Comparison of ENCODE assay signal across 18 cellular contexts in genomic region chr3:51722362-51722761, GRCh38. TPM values are rescaled to one million over a fixed set of nuclear protein-coding genes. Genes with fewer than 3 reads are reported as not detected.
DNase-seq lines count a peak whose midpoint lies in the region; ATAC-seq, FAIRE-seq and TF ChIP-seq lines count a peak whose summit lies in the region.
"Had no signal": no experiment of that assay in that cellular context is flagged by ENCODE, and none has a peak within 500 bp of the region (broad histone marks: within the 10 kb centered on the region; RNA-seq: fewer than 3 reads in every experiment).

No MANE protein-coding gene starts in this region.

- no peak overlapping the region for H3K27ac ChIP-seq in pancreas
- H3K27ac ChIP-seq: lower lobe of right lung, right atrium auricular region, RWPE1 had no signal

- H3K27ac Mint-ChIP-seq in activated CD4-positive, alpha-beta memory T cell treated with anti-CD3 and anti-CD28 coated beads, Interleukin-2, amount 10 ng/mL, durations not matched to agents 7 days and 5 days, result no peak overlapping the region
- peak overlapping the region; percentile 26 for H3K27ac Mint-ChIP-seq in stimulated activated naive CD8-positive, alpha-beta T cell treated with anti-CD3 and anti-CD28 coated beads, Interleukin-15, Interleukin-2, amounts not matched to agents 100 ng/mL and 50 ng/mL, for 24 hours
- H3K27ac Mint-ChIP-seq: CD14-positive monocyte had no signal

- no peaks in the 10 kb centered on the region for H3K36me3 ChIP-seq in pancreas
- no peaks in the 10 kb centered on the region for H3K36me3 ChIP-seq in HAP-1 (replicated peaks)
- H3K36me3 ChIP-seq: lower lobe of right lung, right atrium auricular region had no signal

- no peak for ATAC-seq in pancreas
- no peak for ATAC-seq in HG02973 (IDR thresholded peaks at IDR 0.05; ENCODE audit: unreplicated experiment)
- ATAC-seq: lower lobe of right lung; naive thymus-derived CD8-positive, alpha-beta T cell had no signal

- H3K9me3 Mint-ChIP-seq in activated CD4-positive, alpha-beta memory T cell treated with anti-CD3 and anti-CD28 coated beads, Interleukin-2, amount 10 ng/mL, durations not matched to agents 7 days and 5 days, result no peaks in the 10 kb centered on the region
- peaks cover 4% of the 10 kb centered on the region for H3K9me3 Mint-ChIP-seq in stimulated activated naive CD8-positive, alpha-beta T cell treated with anti-CD3 and anti-CD28 coated beads, Interleukin-15, Interleukin-2, amounts not matched to agents 100 ng/mL and 50 ng/mL, for 24 hours
- H3K9me3 Mint-ChIP-seq: naive thymus-derived CD8-positive, alpha-beta T cell had no signal

- in situ Hi-C loops in HAP-1 (cut with MboI; ENCODE audit: low sequenced_read_pairs), result no loop called here

- intact Hi-C loops in pancreas (cut with DNase I), result no loop called here

- TF ChIP-seq CTCF in pancreas (IDR thresholded peaks at IDR 0.05), result no peak

- H3K27me3 ChIP-seq in pancreas, result no peaks in the 10 kb centered on the region
- H3K27me3 ChIP-seq in HAP-1 (ENCODE audit: low read depth), result no peaks in the 10 kb centered on the region
- H3K27me3 ChIP-seq: right atrium auricular region had no signal

- H3K4me1 Mint-ChIP-seq in activated CD4-positive, alpha-beta memory T cell treated with anti-CD3 and anti-CD28 coated beads, Interleukin-2, amount 10 ng/mL, durations not matched to agents 7 days and 5 days, result peaks cover 34% of the 10 kb centered on the region
- peaks cover 56% of the 10 kb centered on the region for H3K4me1 Mint-ChIP-seq in stimulated activated naive CD8-positive, alpha-beta T cell treated with anti-CD3 and anti-CD28 coated beads, Interleukin-15, Interleukin-2, amounts not matched to agents 100 ng/mL and 50 ng/mL, for 24 hours (ENCODE audit: low read depth)

- no peak for FAIRE-seq in pancreas (lab: Jason Lieb, UNC)
- FAIRE-seq: HTR-8/SVneo had no signal

- H3K36me3 Mint-ChIP-seq in activated CD4-positive, alpha-beta memory T cell treated with anti-CD3 and anti-CD28 coated beads, Interleukin-2, amount 10 ng/mL, durations not matched to agents 7 days and 5 days (ENCODE audit: low read depth), result no peaks in the 10 kb centered on the region
- H3K36me3 Mint-ChIP-seq in stimulated activated naive CD8-positive, alpha-beta T cell treated with anti-CD3 and anti-CD28 coated beads, Interleukin-15, Interleukin-2, amounts not matched to agents 100 ng/mL and 50 ng/mL, for 24 hours (ENCODE audit: low read depth), result no peaks in the 10 kb centered on the region
- H3K36me3 Mint-ChIP-seq: CD14-positive monocyte; naive thymus-derived CD8-positive, alpha-beta T cell had no signal

- POLR2A ChIA-PET in activated CD4-positive, alpha-beta memory T cell treated with anti-CD3 and anti-CD28 coated beads, Interleukin-2, amount 10 ng/mL, durations not matched to agents 7 days and 5 days (lab: Charles Lee), result no interaction called here

- CTCF ChIA-PET in activated CD4-positive, alpha-beta memory T cell treated with anti-CD3 and anti-CD28 coated beads, Interleukin-2, amount 10 ng/mL, durations not matched to agents 7 days and 5 days (lab: Charles Lee), result interaction anchor here (1.2 kb wide), 1 partner anchor 76 kb away, joined by 4 read pairs; no protein-coding TSS in a partner anchor

- H3K4me1 ChIP-seq in pancreas (no peaks in the 10 kb centered on the region), HAP-1 (no peaks in the 10 kb centered on the region)
- H3K4me1 ChIP-seq: lower lobe of right lung, right atrium auricular region had no signal

- 69 to 77% methylated on average over 4 of the region's 4 CpGs for WGBS in pancreas, 2 donors

- no peaks in the 10 kb centered on the region for H3K27me3 Mint-ChIP-seq in activated CD4-positive, alpha-beta memory T cell treated with anti-CD3 and anti-CD28 coated beads, Interleukin-2, amount 10 ng/mL, durations not matched to agents 7 days and 5 days
- no peaks in the 10 kb centered on the region for H3K27me3 Mint-ChIP-seq in stimulated activated naive CD8-positive, alpha-beta T cell treated with anti-CD3 and anti-CD28 coated beads, Interleukin-15, Interleukin-2, amounts not matched to agents 100 ng/mL and 50 ng/mL, for 24 hours
- H3K27me3 Mint-ChIP-seq: naive thymus-derived CD8-positive, alpha-beta T cell had no signal

- H3K4me3 Mint-ChIP-seq in activated CD4-positive, alpha-beta memory T cell treated with anti-CD3 and anti-CD28 coated beads, Interleukin-2, amount 10 ng/mL, durations not matched to agents 7 days and 5 days, result no peak overlapping the region
- no peak overlapping the region for H3K4me3 Mint-ChIP-seq in stimulated activated naive CD8-positive, alpha-beta T cell treated with anti-CD3 and anti-CD28 coated beads, Interleukin-15, Interleukin-2, amounts not matched to agents 100 ng/mL and 50 ng/mL, for 24 hours
- H3K4me3 Mint-ChIP-seq: CD14-positive monocyte; naive thymus-derived CD8-positive, alpha-beta T cell had no signal

- H3K9me3 ChIP-seq in pancreas (no peaks in the 10 kb centered on the region), HAP-1 (no peaks in the 10 kb centered on the region)
- H3K9me3 ChIP-seq: lower lobe of right lung, right atrium auricular region had no signal

- DNase-seq in stimulated activated CD4-positive, alpha-beta T cell treated with anti-CD3 and anti-CD28 coated beads, Interleukin-1b, Interleukin-23, amount 100 ng/mL, for 48 hours, result peak; percentile 26
- no peak for DNase-seq in stimulated activated CD4-positive, alpha-beta T cell treated with anti-CD3 and anti-CD28 coated beads, Interleukin-4, amount 100 ng/mL, for 1 hour
- peak; percentile 6 to 12 for DNase-seq in Kasumi-1 (lab: John Stamatoyannopoulos, UW)
- DNase-seq in activated CD4-positive, alpha-beta memory T cell treated with anti-CD3 and anti-CD28 coated beads, Interleukin-2, amount 10 ng/mL, durations not matched to agents 7 days and 5 days, result peak; percentile 47
- no peak for DNase-seq in pancreas
- DNase-seq in HAP-1 (ENCODE audit: low spot score in 2 of 2), result no peak
- DNase-seq: effector CD8-positive, alpha-beta T cell; lower lobe of right lung; naive thymus-derived CD8-positive, alpha-beta T cell; NCI-H1694; NCI-H510A treated with DMSO at 0.1 percent for 48 hours had no signal

- H3K4me3 ChIP-seq in pancreas (no peak overlapping the region), HAP-1 (no peak overlapping the region)
- H3K4me3 ChIP-seq: lower lobe of right lung, right atrium auricular region had no signal

RNA-seq across cellular contexts. Expression of gene GRM2, which starts 15.5 kb away (rescaled TPM):
- 1 to 10 TPM; 1.7 to 2.4 TPM for total RNA-seq in activated CD4-positive, alpha-beta memory T cell treated with anti-CD3 and anti-CD28 coated beads, Interleukin-2, amount 10 ng/mL, durations not matched to agents 7 days and 5 days
- under 1 TPM; 0.09 to 0.51 (median 0.20) TPM for total RNA-seq in pancreas
- polyA plus RNA-seq in pancreas, result under 1 TPM; 0.34 to 0.45 TPM
- total RNA-seq: fibroblast of villous mesenchyme had no signal
- polyA plus RNA-seq: CD14-positive monocyte had no signal

RNA-seq across cellular contexts. Expression of gene TEX264, which starts 51.3 kb away (rescaled TPM):
- 100 to 1,000 TPM; 103 to 108 TPM for total RNA-seq in activated CD4-positive, alpha-beta memory T cell treated with anti-CD3 and anti-CD28 coated beads, Interleukin-2, amount 10 ng/mL, durations not matched to agents 7 days and 5 days
- 10 to 100 TPM; 20.9 to 31.0 (median 22.9) TPM for total RNA-seq in pancreas
- 10 to 100 TPM; 45.2 to 59.3 TPM for polyA plus RNA-seq in pancreas

RNA-seq across cellular contexts. Expression of gene IQCF6, which starts 56.7 kb away (rescaled TPM):
- total RNA-seq in activated CD4-positive, alpha-beta memory T cell treated with anti-CD3 and anti-CD28 coated beads, Interleukin-2, amount 10 ng/mL, durations not matched to agents 7 days and 5 days, result not detected
- total RNA-seq in pancreas, result not detected
- not detected for polyA plus RNA-seq in pancreas
- total RNA-seq: fibroblast of villous mesenchyme; lower lobe of right lung; naive thymus-derived CD8-positive, alpha-beta T cell; right atrium auricular region had no signal
- polyA plus RNA-seq: CD14-positive monocyte; naive thymus-derived CD8-positive, alpha-beta T cell had no signal

Comparison
In these comparisons a context has a peak if more than half of its experiments do, and no peak if none do; other contexts are left out.
1. DNase-seq: peak in stimulated activated CD4-positive, alpha-beta T cell treated with anti-CD3 and anti-CD28 coated beads, Interleukin-1b, Interleukin-23, amount 100 ng/mL, for 48 hours (single experiment), Kasumi-1 (2 of 2) and activated CD4-positive, alpha-beta memory T cell treated with anti-CD3 and anti-CD28 coated beads, Interleukin-2, amount 10 ng/mL, durations not matched to agents 7 days and 5 days (single experiment); none in stimulated activated CD4-positive, alpha-beta T cell treated with anti-CD3 and anti-CD28 coated beads, Interleukin-4, amount 100 ng/mL, for 1 hour (single experiment), pancreas (0 of 6) and HAP-1 (0 of 2).